ENCODE assay signal across 23 cellular contexts in the genomic region with DNA sequence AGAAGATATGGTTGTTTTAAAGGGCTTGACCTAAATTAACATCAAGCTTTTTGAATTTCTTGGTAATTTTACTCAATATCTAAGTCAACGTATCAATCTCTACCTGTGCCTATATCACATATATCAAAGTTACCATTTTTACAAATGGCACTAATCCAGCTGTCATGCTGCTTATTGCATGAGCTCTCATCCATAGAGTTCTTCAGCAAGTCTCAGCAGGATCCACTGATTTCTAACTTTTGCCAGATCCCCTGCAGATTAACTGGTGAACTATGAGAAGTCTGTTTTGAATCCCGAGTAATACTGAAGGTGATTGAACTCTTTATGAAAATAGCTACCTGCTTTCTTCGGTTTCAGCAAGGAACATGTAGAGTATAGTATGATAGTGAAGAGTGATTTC.
A peak's percentile ranks its signal among the peaks of the same experiment; 100 is the strongest.
DNase-seq lines count a peak whose midpoint lies in the region; FAIRE-seq and TF ChIP-seq lines count a peak whose summit lies in the region.
"Had no signal": no experiment of that assay in that cellular context is flagged by ENCODE, and none has a peak within 500 bp of the region (broad histone marks: within the 10 kb centered on the region; RNA-seq: fewer than 3 reads in every experiment).

No MANE protein-coding gene starts in this region.

- DNase-seq in DMS 273 (lab: John Stamatoyannopoulos, UW; ENCODE audit: unreplicated experiment) (peak; percentile 18), DMS 273 treated with DMSO at 0.1 percent for 48 hours (lab: John Stamatoyannopoulos, UW) (no peak), bronchial epithelial cell (ENCODE audit: low read depth) (peak; percentile 18), epithelial cell of esophagus (ENCODE audit: low read depth) (peak; percentile 21), NCI-H2029 treated with DMSO at 0.1 percent for 48 hours (lab: John Stamatoyannopoulos, UW) (no peak), NCI-H1417 (lab: John Stamatoyannopoulos, UW) (no peak)
- no peak for DNase-seq in stimulated activated naive CD4-positive, alpha-beta T cell (lab: John Stamatoyannopoulos, UW)
- DNase-seq: AML-193; CD4-positive, alpha-beta T cell; CD8-positive, alpha-beta T cell; COR-L47; DMS153; DMS53; DMS79; DND-41; EL; GDM1 had no signal

- TF ChIP-seq CTCF in bronchial epithelial cell (IDR thresholded peaks at IDR 0.05; ENCODE audit: insufficient read depth, low read length, severe bottlenecking): no peak
- TF ChIP-seq CTCF in epithelial cell of esophagus (IDR thresholded peaks at IDR 0.05; ENCODE audit: insufficient read depth, low read depth, low read length, missing control alignments): no peak

- no peak for TF ChIP-seq RAD21 in Ishikawa (IDR thresholded peaks at IDR 0.05; ENCODE audit: low read depth)

- H3K4me3 ChIP-seq in bronchial epithelial cell (ENCODE audit: low read depth, low read length) (no peak overlapping the region), epithelial cell of esophagus (ENCODE audit: low read length) (no peak overlapping the region)
- H3K4me3 ChIP-seq: A549; BLaER1 treated with 17β-estradiol and CSF1 and Interleukin-3, amounts not matched to agents 10 nM and 100 nM; GM12878 had no signal

- no peaks in the 10 kb centered on the region for H3K36me3 ChIP-seq in bronchial epithelial cell (ENCODE audit: control insufficient read depth, insufficient read depth, low read length)
- H3K36me3 ChIP-seq: BLaER1 treated with 17β-estradiol and CSF1 and Interleukin-3, amounts not matched to agents 10 nM and 100 nM had no signal

- FAIRE-seq in bronchial epithelial cell (lab: Jason Lieb, UNC): no peak
- FAIRE-seq: A549, GM12878, GM12892, GM18507 had no signal

- H3K27me3 ChIP-seq in bronchial epithelial cell (ENCODE audit: control insufficient read depth, insufficient read depth, low read length): no peaks in the 10 kb centered on the region
- H3K27me3 ChIP-seq: BLaER1 treated with 17β-estradiol and CSF1 and Interleukin-3, amounts not matched to agents 10 nM and 100 nM had no signal

- TF ChIP-seq EP300 in Ishikawa (IDR thresholded peaks at IDR 0.05; ENCODE audit: borderline replicate concordance): peak; percentile 78

TF ChIP-seq in Ishikawa, 13 proteins besides CTCF, POLR2A, EP300 and RAD21:
- no peak for TF ChIP-seq EGR1 (IDR thresholded peaks at IDR 0.05)
- peak; percentile 83 for TF ChIP-seq TCF12 (IDR thresholded peaks at IDR 0.05; ENCODE audit: low read depth)
- TF ChIP-seq, protein P1, sequence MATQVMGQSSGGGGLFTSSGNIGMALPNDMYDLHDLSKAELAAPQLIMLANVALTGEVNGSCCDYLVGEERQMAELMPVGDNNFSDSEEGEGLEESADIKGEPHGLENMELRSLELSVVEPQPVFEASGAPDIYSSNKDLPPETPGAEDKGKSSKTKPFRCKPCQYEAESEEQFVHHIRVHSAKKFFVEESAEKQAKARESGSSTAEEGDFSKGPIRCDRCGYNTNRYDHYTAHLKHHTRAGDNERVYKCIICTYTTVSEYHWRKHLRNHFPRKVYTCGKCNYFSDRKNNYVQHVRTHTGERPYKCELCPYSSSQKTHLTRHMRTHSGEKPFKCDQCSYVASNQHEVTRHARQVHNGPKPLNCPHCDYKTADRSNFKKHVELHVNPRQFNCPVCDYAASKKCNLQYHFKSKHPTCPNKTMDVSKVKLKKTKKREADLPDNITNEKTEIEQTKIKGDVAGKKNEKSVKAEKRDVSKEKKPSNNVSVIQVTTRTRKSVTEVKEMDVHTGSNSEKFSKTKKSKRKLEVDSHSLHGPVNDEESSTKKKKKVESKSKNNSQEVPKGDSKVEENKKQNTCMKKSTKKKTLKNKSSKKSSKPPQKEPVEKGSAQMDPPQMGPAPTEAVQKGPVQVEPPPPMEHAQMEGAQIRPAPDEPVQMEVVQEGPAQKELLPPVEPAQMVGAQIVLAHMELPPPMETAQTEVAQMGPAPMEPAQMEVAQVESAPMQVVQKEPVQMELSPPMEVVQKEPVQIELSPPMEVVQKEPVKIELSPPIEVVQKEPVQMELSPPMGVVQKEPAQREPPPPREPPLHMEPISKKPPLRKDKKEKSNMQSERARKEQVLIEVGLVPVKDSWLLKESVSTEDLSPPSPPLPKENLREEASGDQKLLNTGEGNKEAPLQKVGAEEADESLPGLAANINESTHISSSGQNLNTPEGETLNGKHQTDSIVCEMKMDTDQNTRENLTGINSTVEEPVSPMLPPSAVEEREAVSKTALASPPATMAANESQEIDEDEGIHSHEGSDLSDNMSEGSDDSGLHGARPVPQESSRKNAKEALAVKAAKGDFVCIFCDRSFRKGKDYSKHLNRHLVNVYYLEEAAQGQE (IDR thresholded peaks at IDR 0.05; ENCODE audit: low read depth): no peak
- TF ChIP-seq FOXM1 (IDR thresholded peaks at IDR 0.05; ENCODE audit: borderline replicate concordance, low read depth): peak; percentile 23; the same call in 1 of the 2 replicates
- TF ChIP-seq CEBPB (IDR thresholded peaks at IDR 0.05): peak; percentile 28; the same call in 1 of the 2 replicates
- TF ChIP-seq TEAD4 (IDR thresholded peaks at IDR 0.05): peak; percentile 69
- peak; percentile 96 for TF ChIP-seq NFIC (IDR thresholded peaks at IDR 0.05)

Comparison
In these comparisons a context has a peak if more than half of its experiments do, and no peak if none do; other contexts are left out.
1. DNase-seq: peak in DMS 273 (single experiment), bronchial epithelial cell (single experiment) and epithelial cell of esophagus (single experiment); none in DMS 273 treated with DMSO at 0.1 percent for 48 hours (single experiment), NCI-H2029 treated with DMSO at 0.1 percent for 48 hours (single experiment), stimulated activated naive CD4-positive, alpha-beta T cell (0 of 6) and NCI-H1417 (0 of 3).